In genomic region chr6:45689926-45690615, GRCh38 we compare ENCODE assay signal across 19 cellular contexts.
"Had no signal": no experiment of that assay in that cellular context is flagged by ENCODE, and none has a peak within 500 bp of the region (broad histone marks: within the 10 kb centered on the region; RNA-seq: fewer than 3 reads in every experiment).

No MANE protein-coding gene starts in this region.

- H3K9me3 ChIP-seq: breast epithelium, esophagus squamous epithelium, gastroesophageal sphincter, heart left ventricle, spleen, upper lobe of left lung had no signal

- H3K4me1 ChIP-seq: breast epithelium, esophagus squamous epithelium, gastroesophageal sphincter, heart left ventricle, neural progenitor cell, spleen, upper lobe of left lung had no signal

- H3K27me3 ChIP-seq: breast epithelium, gastroesophageal sphincter, heart left ventricle, neural progenitor cell, spleen, upper lobe of left lung had no signal

- H3K4me2 ChIP-seq: neural progenitor cell had no signal

- H3K36me3 ChIP-seq: breast epithelium, esophagus squamous epithelium, gastroesophageal sphincter, heart left ventricle, neural progenitor cell, spleen, upper lobe of left lung had no signal

- H2AFZ ChIP-seq: neural progenitor cell had no signal

- ATAC-seq: activated CD8-positive, alpha-beta T cell treated with anti-CD3 and anti-CD28 coated beads, Interleukin-2, amount 10 ng/mL, durations not matched to agents 7 days and 5 days; activated T-helper 17 cell treated with anti-CD3 and anti-CD28 coated beads, Interleukin-2, amount 50 U/mL, for 72 hours; gastroesophageal sphincter; heart left ventricle; left cardiac atrium; stimulated activated naive CD8-positive, alpha-beta T cell treated with anti-CD3 and anti-CD28 coated beads, Interleukin-15, Interleukin-2, amounts not matched to agents 100 U/mL and 50 U/mL, for 24 hours had no signal

- DNase-seq: activated CD4-positive, alpha-beta T cell treated with anti-CD3 and anti-CD28 coated beads for 1 hour; activated CD4-positive, alpha-beta T cell treated with anti-CD3 and anti-CD28 coated beads, Interleukin-2, amount 50 U/mL, for 1 hour; activated CD8-positive, alpha-beta memory T cell treated with anti-CD3 and anti-CD28 coated beads, Interleukin-2, amount 50 U/mL, for 4 hours; activated CD8-positive, alpha-beta T cell treated with anti-CD3 and anti-CD28 coated beads, Interleukin-2, amount 10 ng/mL, durations not matched to agents 7 days and 5 days; activated T-cell treated with anti-CD3 and anti-CD28 coated beads, Interleukin-2, amount 50 U/mL, for 24 hours; amniotic stem cell; esophagus squamous epithelium; heart left ventricle; left cardiac atrium; spleen; stimulated activated CD4-positive, alpha-beta T cell treated with anti-CD3 and anti-CD28 coated beads, Interleukin-4, amount 100 ng/mL, for 1 hour; stimulated activated naive CD8-positive, alpha-beta T cell treated with anti-CD3 and anti-CD28 coated beads, Interleukin-15, Interleukin-2, amounts not matched to agents 100 U/mL and 50 U/mL, for 24 hours; upper lobe of left lung had no signal

- H3K4me3 ChIP-seq: breast epithelium, coronary artery, esophagus squamous epithelium, gastroesophageal sphincter, heart left ventricle, neural progenitor cell, spleen, upper lobe of left lung had no signal

- H3K27ac ChIP-seq: breast epithelium, coronary artery, esophagus squamous epithelium, gastroesophageal sphincter, heart left ventricle, neural progenitor cell, spleen, upper lobe of left lung had no signal

- FAIRE-seq: islet of Langerhans had no signal
